27 cellular contexts compared by ENCODE assay signal in genomic region chr1:168974611-168975010, GRCh38.
"Had no signal": no experiment of that assay in that cellular context is flagged by ENCODE, and none has a peak within 500 bp of the region (broad histone marks: within the 10 kb centered on the region; RNA-seq: fewer than 3 reads in every experiment).

No MANE protein-coding gene starts in this region.

- FAIRE-seq: endothelial cell of umbilical vein, urothelium cell line had no signal

- H3K36me3 ChIP-seq: lower lobe of right lung, neutrophil, pancreas, right lobe of liver, tibial artery, upper lobe of left lung had no signal

- H3K27ac ChIP-seq: coronary artery, lower lobe of right lung, neutrophil, pancreas, right lobe of liver, testis, tibial artery had no signal

- H3K4me2 ChIP-seq: smooth muscle cell had no signal

- H3K4me3 ChIP-seq: coronary artery, lower lobe of right lung, mucosa of descending colon, pancreas, right lobe of liver, smooth muscle cell, testis, tibial artery, upper lobe of left lung had no signal

- H3K27me3 ChIP-seq: neutrophil, pancreas, right lobe of liver, testis, tibial artery, upper lobe of left lung had no signal

- ATAC-seq: left ventricle myocardium superior; lower lobe of right lung; mucosa of descending colon; natural killer cell treated with Interleukin-12 subunit alpha and Interleukin-12 subunit beta and Interleukin-15 and Interleukin-18, amount 100 ng/mL, for 72 hours; pancreas; right lobe of liver; stimulated activated effector memory CD8-positive, alpha-beta T cell treated with anti-CD3 and anti-CD28 coated beads, Interleukin-12 subunit alpha, Interleukin-12 subunit beta, amount 100 ng/mL, for 72 hours had no signal

- H3K9me3 ChIP-seq: lower lobe of right lung, mucosa of descending colon, neutrophil, pancreas, right lobe of liver, testis, tibial artery, upper lobe of left lung had no signal

- DNase-seq: dermis blood vessel endothelial cell; effector memory CD4-positive, alpha-beta T cell; hypothalamus; immature natural killer cell; islet precursor cell; kidney glomerular epithelial cell; left ventricle myocardium superior; lower lobe of right lung; mucosa of descending colon; naive B cell; pancreas; right lobe of liver; stimulated activated CD4-positive, alpha-beta T cell treated with anti-CD3 and anti-CD28 coated beads, Interleukin-12 subunit alpha, Interleukin-12 subunit beta, amount 100 ng/mL, for 4 hours; stimulated activated CD4-positive, alpha-beta T cell treated with anti-CD3 and anti-CD28 coated beads, Interleukin-1b, Interleukin-23, amount 100 ng/mL, for 48 hours; stimulated activated CD4-positive, alpha-beta T cell treated with anti-CD3 and anti-CD28 coated beads, Interleukin-4, amount 100 ng/mL, for 1 hour; stimulated activated naive CD4-positive, alpha-beta T cell treated with Interleukin-2 at 50 U/mL for 16 hours; substantia nigra; testis; tibial artery; upper lobe of left lung had no signal

- H3K4me1 ChIP-seq: right lobe of liver, tibial artery had no signal
